1 cellular context compared by ENCODE assay signal in the genomic region with DNA sequence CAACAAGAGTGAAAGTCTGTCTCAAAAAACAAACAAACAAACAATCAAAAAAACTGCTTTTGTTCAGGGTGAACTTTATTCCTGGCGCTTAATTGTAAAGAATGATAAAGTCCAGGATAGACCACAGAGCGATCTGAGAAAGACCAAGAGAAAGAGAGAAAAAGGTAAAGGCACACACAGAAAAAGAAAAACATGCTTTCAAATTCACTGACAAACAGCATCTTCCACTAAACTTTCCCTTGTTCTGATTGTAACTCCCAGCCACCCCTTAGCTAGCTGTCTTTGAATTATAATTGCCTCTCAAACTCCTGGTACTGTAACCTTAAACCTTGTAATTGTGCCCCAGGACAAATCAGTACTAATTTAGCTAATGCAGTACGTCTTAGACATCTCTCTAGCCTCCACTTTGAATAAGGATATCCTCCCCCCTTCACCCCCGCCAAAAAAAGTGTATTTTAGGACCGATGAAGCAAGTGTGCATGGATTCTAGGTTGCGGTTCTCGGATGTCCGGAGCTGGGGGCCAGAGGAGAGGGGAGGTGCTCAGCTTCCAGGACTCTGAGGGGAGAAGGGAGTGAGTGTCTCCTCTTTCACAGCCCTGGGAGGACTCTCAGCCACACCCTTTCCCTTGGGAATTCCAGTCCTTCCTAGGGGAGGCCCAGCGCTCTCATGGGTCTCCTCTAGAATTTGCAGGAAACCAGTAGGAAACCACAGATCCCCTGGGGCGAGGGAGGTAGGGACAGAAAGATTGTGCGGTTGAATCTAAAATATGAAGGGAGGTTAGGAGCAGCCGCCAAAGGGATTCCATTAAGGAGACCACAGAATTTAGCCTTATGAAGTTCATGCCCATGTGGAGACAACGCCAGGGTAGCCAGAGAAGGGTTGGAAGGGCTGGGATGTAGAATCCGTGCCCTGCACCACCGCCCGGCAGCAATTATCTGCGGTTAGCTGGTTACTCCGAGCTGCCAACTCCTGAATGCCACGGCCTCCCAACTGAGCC.
TF ChIP-seq lines count a peak whose summit lies in the region.

No MANE protein-coding gene starts in this region.

TF ChIP-seq in SK-N-SH, 30 proteins besides CTCF, POLR2A, EP300 and RAD21:
- no peak for TF ChIP-seq YY1 (IDR thresholded peaks at IDR 0.05; ENCODE audit: low read depth)
- TF ChIP-seq FOXM1 (IDR thresholded peaks at IDR 0.05; ENCODE audit: low read depth) = no peak
- TF ChIP-seq, protein P1, sequence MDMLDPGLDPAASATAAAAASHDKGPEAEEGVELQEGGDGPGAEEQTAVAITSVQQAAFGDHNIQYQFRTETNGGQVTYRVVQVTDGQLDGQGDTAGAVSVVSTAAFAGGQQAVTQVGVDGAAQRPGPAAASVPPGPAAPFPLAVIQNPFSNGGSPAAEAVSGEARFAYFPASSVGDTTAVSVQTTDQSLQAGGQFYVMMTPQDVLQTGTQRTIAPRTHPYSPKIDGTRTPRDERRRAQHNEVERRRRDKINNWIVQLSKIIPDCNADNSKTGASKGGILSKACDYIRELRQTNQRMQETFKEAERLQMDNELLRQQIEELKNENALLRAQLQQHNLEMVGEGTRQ (IDR thresholded peaks at IDR 0.05; ENCODE audit: borderline replicate concordance, low read depth, low read length) = no peak
- TF ChIP-seq NFIC (IDR thresholded peaks at IDR 0.05; ENCODE audit: borderline replicate concordance) = no peak
- TF ChIP-seq RXRA (IDR thresholded peaks at IDR 0.05; ENCODE audit: borderline replicate concordance, low read depth) = no peak
- TF ChIP-seq TCF12 (IDR thresholded peaks at IDR 0.05) = no peak
- no peak for TF ChIP-seq GATA2 (CRISPR knock-in tag; IDR thresholded peaks at IDR 0.05)
- no peak for TF ChIP-seq TAF1 (IDR thresholded peaks at IDR 0.05; ENCODE audit: borderline replicate concordance, low read depth, low read length)
- TF ChIP-seq SIN3A (IDR thresholded peaks at IDR 0.05; ENCODE audit: borderline replicate concordance, low read depth, low read length) = no peak
- no peak for TF ChIP-seq SMC3 (IDR thresholded peaks at IDR 0.05; ENCODE audit: low read depth, low read length)
TF ChIP-seq in SK-N-SH: peak in this region for 0.
